In the genomic region with DNA sequence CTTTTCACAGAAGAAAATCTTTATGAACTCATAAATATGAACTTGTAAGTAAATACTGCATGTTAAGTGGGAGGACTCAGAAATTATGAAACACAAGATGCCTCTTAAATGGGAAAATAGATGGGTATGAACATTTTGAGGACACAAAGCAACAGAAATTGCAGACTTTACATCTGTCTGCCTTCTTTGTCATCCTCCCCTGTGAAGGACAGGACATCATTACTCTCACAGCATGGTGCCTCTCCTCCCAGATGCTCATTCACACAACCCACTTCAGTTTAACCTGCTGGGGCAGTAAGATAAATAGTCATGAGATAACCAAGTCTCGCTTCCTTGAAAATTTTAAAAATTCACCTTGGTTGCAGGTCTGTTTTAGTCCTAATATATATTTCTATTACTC, we compare ENCODE assay signal across 17 cellular contexts.
DNase-seq lines count a peak whose midpoint lies in the region; ATAC-seq lines count a peak whose summit lies in the region.
"Had no signal": no experiment of that assay in that cellular context is flagged by ENCODE, and none has a peak within 500 bp of the region (broad histone marks: within the 10 kb centered on the region; RNA-seq: fewer than 3 reads in every experiment).

No MANE protein-coding gene starts in this region.

- peaks cover 2% of the 10 kb centered on the region; the same call in 1 of the 2 replicates for H3K4me1 ChIP-seq in iPS DF 6.9 (ENCODE audit: control insufficient read depth, insufficient read depth, low read length)

- peak; percentile 23 for DNase-seq in A172 (ENCODE audit: low spot score)
- DNase-seq in NCI-H1092 treated with DMSO at 0.1 percent for 48 hours (lab: John Stamatoyannopoulos, UW): peak; percentile 72
- peak; percentile 92 for DNase-seq in NCI-H69 (lab: John Stamatoyannopoulos, UW)
- DNase-seq in iPS DF 6.9 (ENCODE audit: low read depth, low spot score): peak; percentile 37
- DNase-seq in superior temporal gyrus (ENCODE audit: extremely low spot score): no peak
- no peak for DNase-seq in NCI-H1048 (lab: John Stamatoyannopoulos, UW)
- no peak for DNase-seq in NCI-H1930 (lab: John Stamatoyannopoulos, UW)
- DNase-seq: activated CD8-positive, alpha-beta memory T cell treated with anti-CD3 and anti-CD28 coated beads for 24 hours; activated effector memory CD4-positive, alpha-beta T cell treated with Interleukin-2 at 50 U/mL for 16 hours; aorta; CD8-positive, alpha-beta memory T cell; heart right ventricle; left colon; NCI-H526; WERI-Rb-1 had no signal

- H3K4me3 ChIP-seq in iPS DF 6.9 (ENCODE audit: low read length): no peak overlapping the region
- H3K4me3 ChIP-seq: heart right ventricle had no signal

- H3K9me3 ChIP-seq in iPS DF 6.9 (ENCODE audit: control insufficient read depth, insufficient read depth, low read length): no peaks in the 10 kb centered on the region
- H3K9me3 ChIP-seq: heart right ventricle had no signal

- H3K27me3 ChIP-seq in iPS DF 6.9 (ENCODE audit: control insufficient read depth, insufficient read depth, low read length): no peaks in the 10 kb centered on the region
- H3K27me3 ChIP-seq: heart right ventricle had no signal

- no peaks in the 10 kb centered on the region for H3K36me3 ChIP-seq in iPS DF 6.9 (ENCODE audit: control insufficient read depth, insufficient read depth, low read length)
- H3K36me3 ChIP-seq: heart right ventricle, WERI-Rb-1 had no signal

- H3K27ac ChIP-seq in iPS DF 6.9 (ENCODE audit: low read length): no peak overlapping the region
- H3K27ac ChIP-seq: heart right ventricle, parathyroid adenoma, WERI-Rb-1 had no signal

- WGBS in iPS DF 6.9 (ENCODE audit: insufficient coverage, insufficient read length): no CpG with 5 or more reads among the region's 1 CpG

- ATAC-seq in HG02970 (IDR thresholded peaks at IDR 0.05; ENCODE audit: low FRiP score, unreplicated experiment): no peak
- ATAC-seq: heart right ventricle, left colon had no signal

Comparison
In these comparisons a context has a peak if more than half of its experiments do, and no peak if none do; other contexts are left out.
1. DNase-seq: peak in A172 (single experiment), NCI-H1092 treated with DMSO at 0.1 percent for 48 hours (single experiment), NCI-H69 (single experiment) and iPS DF 6.9 (single experiment); none in superior temporal gyrus (single experiment), NCI-H1048 (single experiment) and NCI-H1930 (0 of 2).